Comparison of ENCODE assay signal across 33 cellular contexts in the genomic region with DNA sequence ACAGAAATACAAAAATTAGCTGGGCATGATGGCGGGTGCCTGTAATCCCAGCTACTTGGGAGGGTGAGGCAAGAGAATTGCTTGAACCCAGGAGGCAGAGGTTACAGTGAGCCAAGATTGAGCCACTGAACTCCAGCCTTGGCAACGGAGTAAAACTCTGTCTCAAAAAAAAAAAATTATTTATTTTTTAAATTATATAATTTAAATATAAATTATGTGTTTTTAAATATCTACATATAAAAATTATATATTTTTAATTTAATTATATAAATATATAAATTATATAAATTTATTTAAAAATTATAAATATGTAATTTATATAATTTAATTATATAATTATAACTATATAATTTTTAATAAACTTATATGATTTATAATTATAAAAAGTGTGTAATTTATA. TPM values are rescaled to one million over a fixed set of nuclear protein-coding genes. Genes with fewer than 3 reads are reported as not detected.
"Had no signal": no experiment of that assay in that cellular context is flagged by ENCODE, and none has a peak within 500 bp of the region (broad histone marks: within the 10 kb centered on the region; RNA-seq: fewer than 3 reads in every experiment).

No MANE protein-coding gene starts in this region.

- ATAC-seq: activated CD8-positive, alpha-beta memory T cell treated with anti-CD3 and anti-CD28 coated beads, Interleukin-2, amount 10 ng/mL, durations not matched to agents 7 days and 5 days; activated naive CD8-positive, alpha-beta T cell treated with anti-CD3 and anti-CD28 coated beads, Interleukin-2, amount 50 U/mL, for 24 hours had no signal

- H3K4me1 Mint-ChIP-seq: activated B cell treated with CpG ODN at 0.5 μM for 24 hours; activated CD4-positive, alpha-beta memory T cell treated with anti-CD3 and anti-CD28 coated beads, Interleukin-2, amount 10 ng/mL, durations not matched to agents 7 days and 5 days; activated CD4-positive, alpha-beta T cell treated with anti-CD3 and anti-CD28 coated beads, Interleukin-2, amount 10 ng/mL, durations not matched to agents 24 days and 14 days; activated CD8-positive, alpha-beta memory T cell treated with anti-CD3 and anti-CD28 coated beads, Interleukin-2, amount 10 ng/mL, durations not matched to agents 7 days and 5 days; activated naive CD4-positive, alpha-beta T cell treated with anti-CD3 and anti-CD28 coated beads, Interleukin-2, amount 10 ng/mL, durations not matched to agents 7 days and 5 days; activated naive CD4-positive, alpha-beta T cell treated with anti-CD3 and anti-CD28 coated beads, Interleukin-2, amount 50 U/mL, for 24 hours; activated naive CD8-positive, alpha-beta T cell treated with anti-CD3 and anti-CD28 coated beads, Interleukin-2, amount 10 ng/mL, durations not matched to agents 7 days and 5 days; activated naive CD8-positive, alpha-beta T cell treated with anti-CD3 and anti-CD28 coated beads, Interleukin-2, amount 50 U/mL, for 24 hours; brain; central memory CD8-positive, alpha-beta T cell had no signal

- H3K9me3 Mint-ChIP-seq: activated CD4-positive, alpha-beta memory T cell treated with anti-CD3 and anti-CD28 coated beads, Interleukin-2, amount 10 ng/mL, durations not matched to agents 7 days and 5 days; activated CD4-positive, alpha-beta T cell treated with anti-CD3 and anti-CD28 coated beads, Interleukin-2, amount 10 ng/mL, durations not matched to agents 24 days and 14 days; activated naive CD4-positive, alpha-beta T cell treated with anti-CD3 and anti-CD28 coated beads, Interleukin-2, amount 10 ng/mL, durations not matched to agents 7 days and 5 days; activated naive CD4-positive, alpha-beta T cell treated with anti-CD3 and anti-CD28 coated beads, Interleukin-2, amount 50 U/mL, for 24 hours; activated naive CD8-positive, alpha-beta T cell treated with anti-CD3 and anti-CD28 coated beads, Interleukin-2, amount 10 ng/mL, durations not matched to agents 7 days and 5 days; activated naive CD8-positive, alpha-beta T cell treated with anti-CD3 and anti-CD28 coated beads, Interleukin-2, amount 50 U/mL, for 24 hours; activated T-cell treated with anti-CD3 and anti-CD28 coated beads, Interleukin-2, amount 50 U/mL, for 24 hours; activated T-helper 2 cell treated with anti-CD3 and anti-CD28 coated beads, Interferon-gamma antibody, Interleukin-2, Interleukin-4, amounts not matched to agents 10 μg/mL and 5 μg/mL and 100 μg/mL, durations not matched to agents 14 hours and 24 hours and 36 hours; central memory CD8-positive, alpha-beta T cell; T-helper 1 cell treated with Interleukin-12 subunit alpha and Interleukin-12 subunit beta and Interleukin-4 antibody, amounts not matched to agents 30 μg/mL and 1 μg/mL, for 36 hours; T-helper 2 cell treated with Interferon-gamma antibody and Interleukin-4, amounts not matched to agents 5 μg/mL and 100 μg/mL, for 36 hours had no signal

- FAIRE-seq: bronchial epithelial cell had no signal

- H3K27me3 Mint-ChIP-seq: activated B cell treated with CpG ODN at 0.5 μM for 24 hours; activated CD4-positive, alpha-beta memory T cell treated with anti-CD3 and anti-CD28 coated beads, Interleukin-2, amount 10 ng/mL, durations not matched to agents 7 days and 5 days; activated CD4-positive, alpha-beta T cell treated with anti-CD3 and anti-CD28 coated beads, Interleukin-2, amount 10 ng/mL, durations not matched to agents 24 days and 14 days; activated CD8-positive, alpha-beta memory T cell treated with anti-CD3 and anti-CD28 coated beads, Interleukin-2, amount 10 ng/mL, durations not matched to agents 7 days and 5 days; activated naive CD4-positive, alpha-beta T cell treated with anti-CD3 and anti-CD28 coated beads, Interleukin-2, amount 10 ng/mL, durations not matched to agents 7 days and 5 days; activated naive CD4-positive, alpha-beta T cell treated with anti-CD3 and anti-CD28 coated beads, Interleukin-2, amount 50 U/mL, for 24 hours; activated naive CD8-positive, alpha-beta T cell; activated naive CD8-positive, alpha-beta T cell treated with anti-CD3 and anti-CD28 coated beads, Interleukin-2, amount 10 ng/mL, durations not matched to agents 7 days and 5 days; activated naive CD8-positive, alpha-beta T cell treated with anti-CD3 and anti-CD28 coated beads, Interleukin-2, amount 50 U/mL, for 24 hours; activated T-cell treated with anti-CD3 and anti-CD28 coated beads, Interleukin-2, amount 50 U/mL, for 24 hours; brain; central memory CD8-positive, alpha-beta T cell had no signal

- H3K27ac Mint-ChIP-seq: activated B cell treated with CpG ODN at 0.5 μM for 24 hours; activated CD4-positive, alpha-beta memory T cell treated with anti-CD3 and anti-CD28 coated beads, Interleukin-2, amount 10 ng/mL, durations not matched to agents 7 days and 5 days; activated CD4-positive, alpha-beta T cell treated with anti-CD3 and anti-CD28 coated beads, Interleukin-2, amount 10 ng/mL, durations not matched to agents 24 days and 14 days; activated CD8-positive, alpha-beta memory T cell treated with anti-CD3 and anti-CD28 coated beads, Interleukin-2, amount 10 ng/mL, durations not matched to agents 7 days and 5 days; activated naive CD4-positive, alpha-beta T cell treated with anti-CD3 and anti-CD28 coated beads, Interleukin-2, amount 10 ng/mL, durations not matched to agents 7 days and 5 days; activated naive CD4-positive, alpha-beta T cell treated with anti-CD3 and anti-CD28 coated beads, Interleukin-2, amount 50 U/mL, for 24 hours; activated naive CD8-positive, alpha-beta T cell; activated naive CD8-positive, alpha-beta T cell treated with anti-CD3 and anti-CD28 coated beads, Interleukin-2, amount 10 ng/mL, durations not matched to agents 7 days and 5 days; activated naive CD8-positive, alpha-beta T cell treated with anti-CD3 and anti-CD28 coated beads, Interleukin-2, amount 50 U/mL, for 24 hours; activated T-cell treated with anti-CD3 and anti-CD28 coated beads, Interleukin-2, amount 50 U/mL, for 24 hours; activated T-helper 2 cell treated with anti-CD3 and anti-CD28 coated beads, Interferon-gamma antibody, Interleukin-2, Interleukin-4, amounts not matched to agents 10 μg/mL and 5 μg/mL and 100 μg/mL, durations not matched to agents 14 hours and 24 hours and 36 hours; brain; T-helper 1 cell treated with Interleukin-12 subunit alpha and Interleukin-12 subunit beta and Interleukin-4 antibody, amounts not matched to agents 30 μg/mL and 1 μg/mL, for 36 hours; T-helper 2 cell treated with Interferon-gamma antibody and Interleukin-4, amounts not matched to agents 5 μg/mL and 100 μg/mL, for 36 hours had no signal

- H3K36me3 Mint-ChIP-seq: activated CD8-positive, alpha-beta memory T cell treated with anti-CD3 and anti-CD28 coated beads, Interleukin-2, amount 10 ng/mL, durations not matched to agents 7 days and 5 days; activated naive CD4-positive, alpha-beta T cell treated with anti-CD3 and anti-CD28 coated beads, Interleukin-2, amount 10 ng/mL, durations not matched to agents 7 days and 5 days; activated naive CD4-positive, alpha-beta T cell treated with anti-CD3 and anti-CD28 coated beads, Interleukin-2, amount 50 U/mL, for 24 hours; activated naive CD8-positive, alpha-beta T cell; activated naive CD8-positive, alpha-beta T cell treated with anti-CD3 and anti-CD28 coated beads, Interleukin-2, amount 10 ng/mL, durations not matched to agents 7 days and 5 days had no signal

- H3K4me3 Mint-ChIP-seq: activated B cell treated with CpG ODN at 0.5 μM for 24 hours; activated CD4-positive, alpha-beta memory T cell treated with anti-CD3 and anti-CD28 coated beads, Interleukin-2, amount 10 ng/mL, durations not matched to agents 7 days and 5 days; activated CD4-positive, alpha-beta T cell treated with anti-CD3 and anti-CD28 coated beads, Interleukin-2, amount 10 ng/mL, durations not matched to agents 24 days and 14 days; activated CD8-positive, alpha-beta memory T cell treated with anti-CD3 and anti-CD28 coated beads, Interleukin-2, amount 10 ng/mL, durations not matched to agents 7 days and 5 days; activated naive CD4-positive, alpha-beta T cell treated with anti-CD3 and anti-CD28 coated beads, Interleukin-2, amount 10 ng/mL, durations not matched to agents 7 days and 5 days; activated naive CD4-positive, alpha-beta T cell treated with anti-CD3 and anti-CD28 coated beads, Interleukin-2, amount 50 U/mL, for 24 hours; activated naive CD8-positive, alpha-beta T cell; activated naive CD8-positive, alpha-beta T cell treated with anti-CD3 and anti-CD28 coated beads, Interleukin-2, amount 10 ng/mL, durations not matched to agents 7 days and 5 days; activated naive CD8-positive, alpha-beta T cell treated with anti-CD3 and anti-CD28 coated beads, Interleukin-2, amount 50 U/mL, for 24 hours; activated T-cell treated with anti-CD3 and anti-CD28 coated beads, Interleukin-2, amount 50 U/mL, for 24 hours; brain; central memory CD8-positive, alpha-beta T cell; T-helper 1 cell treated with Interleukin-12 subunit alpha and Interleukin-12 subunit beta and Interleukin-4 antibody, amounts not matched to agents 30 μg/mL and 1 μg/mL, for 36 hours; T-helper 2 cell treated with Interferon-gamma antibody and Interleukin-4, amounts not matched to agents 5 μg/mL and 100 μg/mL, for 36 hours had no signal

- DNase-seq: activated B cell treated with CpG ODN at 0.5 μM for 24 hours; activated CD4-positive, alpha-beta memory T cell treated with anti-CD3 and anti-CD28 coated beads, Interleukin-2, amount 10 ng/mL, durations not matched to agents 7 days and 5 days; activated CD4-positive, alpha-beta T cell treated with anti-CD3 and anti-CD28 coated beads for 4 hours; activated CD4-positive, alpha-beta T cell treated with anti-CD3 and anti-CD28 coated beads, Interleukin-2, amount 10 ng/mL, durations not matched to agents 24 days and 14 days; activated CD4-positive, alpha-beta T cell treated with anti-CD3 and anti-CD28 coated beads, Interleukin-2, amount 50 U/mL, for 1 hour; activated CD4-positive, alpha-beta T cell treated with anti-CD3 and anti-CD28 coated beads, Interleukin-2, amount 50 U/mL, for 4 hours; activated CD4-positive, CD25-positive, alpha-beta regulatory T cell treated with anti-CD3 and anti-CD28 coated beads, Interleukin-2, amount 50 U/mL, for 72 hours; activated CD8-positive, alpha-beta memory T cell treated with anti-CD3 and anti-CD28 coated beads for 24 hours; activated CD8-positive, alpha-beta memory T cell treated with anti-CD3 and anti-CD28 coated beads, Interleukin-2, amount 10 ng/mL, durations not matched to agents 7 days and 5 days; activated CD8-positive, alpha-beta memory T cell treated with anti-CD3 and anti-CD28 coated beads, Interleukin-2, amount 50 U/mL, for 48 hours; activated effector memory CD4-positive, alpha-beta T cell treated with Interleukin-2 at 50 U/mL for 16 hours; activated gamma-delta T cell; activated naive CD4-positive, alpha-beta T cell treated with anti-CD3 and anti-CD28 coated beads, Interleukin-2, amount 10 ng/mL, durations not matched to agents 7 days and 5 days; activated naive CD4-positive, alpha-beta T cell treated with Interleukin-2 at 50 U/mL for 16 hours; activated naive CD8-positive, alpha-beta T cell treated with anti-CD3 and anti-CD28 coated beads, Interleukin-2, amount 10 ng/mL, durations not matched to agents 7 days and 5 days; activated naive CD8-positive, alpha-beta T cell treated with anti-CD3 and anti-CD28 coated beads, Interleukin-2, amount 50 U/mL, for 24 hours; activated T-cell treated with anti-CD3 and anti-CD28 coated beads, Interleukin-2, amount 50 U/mL, for 24 hours; activated T-cell treated with anti-CD3 and anti-CD28 coated beads, Interleukin-2, amount 50 U/mL, for 48 hours; amygdala; anterior cingulate cortex; caudate nucleus; cerebellar nuclear complex; T-helper 1 cell; T-helper 9 cell; WERI-Rb-1 had no signal

RNA-seq across cellular contexts. Expression of a gene that starts 51.2 kb away (rescaled TPM):
- total RNA-seq: activated B cell treated with CpG ODN at 0.5 μM for 24 hours; activated CD4-positive, alpha-beta memory T cell treated with anti-CD3 and anti-CD28 coated beads, Interleukin-2, amount 10 ng/mL, durations not matched to agents 7 days and 5 days; activated CD4-positive, alpha-beta T cell treated with anti-CD3 and anti-CD28 coated beads, Interleukin-2, amount 10 ng/mL, durations not matched to agents 24 days and 14 days; activated CD8-positive, alpha-beta memory T cell treated with anti-CD3 and anti-CD28 coated beads, Interleukin-2, amount 10 ng/mL, durations not matched to agents 7 days and 5 days; activated naive CD8-positive, alpha-beta T cell treated with anti-CD3 and anti-CD28 coated beads, Interleukin-2, amount 10 ng/mL, durations not matched to agents 7 days and 5 days; activated T-helper 2 cell treated with anti-CD3 and anti-CD28 coated beads, Interferon-gamma antibody, Interleukin-2, Interleukin-4, amounts not matched to agents 10 μg/mL and 5 μg/mL and 100 μg/mL, durations not matched to agents 14 hours and 24 hours and 36 hours had no signal
